In genomic region chr1:26145041-26145959, GRCh38 we compare ENCODE assay signal across 1 cellular context.
TF ChIP-seq lines count a peak whose summit lies in the region.

No MANE protein-coding gene starts in this region.

TF ChIP-seq in K562, 482 proteins besides CTCF, POLR2A, EP300 and RAD21 (continues in another document):
- no peak for TF ChIP-seq USF1 (CRISPR knock-in tag; IDR thresholded peaks at IDR 0.05)
- no peak for TF ChIP-seq SNRNP70 (optimal IDR thresholded peaks at IDR 0.05; ENCODE audit: low read depth, low read length)
- 0 out of 2 replicates have a peak, but pooled peaks have one; percentile 12 for TF ChIP-seq ZNF766 (CRISPR knock-in tag; conservative IDR thresholded peaks at IDR 0.05)
- peak; percentile 36; the same call in 1 of the 2 replicates for TF ChIP-seq FOXM1 (IDR thresholded peaks at IDR 0.05; ENCODE audit: low read depth)
- peak; percentile 56; the same call in 1 of the 2 replicates for TF ChIP-seq FOXM1 (CRISPR knock-in tag; IDR thresholded peaks at IDR 0.05; ENCODE audit: low read depth)
- TF ChIP-seq XRCC5 (IDR thresholded peaks at IDR 0.05; ENCODE audit: low read depth, low read length): no peak; the same call in 1 of the 2 replicates
- TF ChIP-seq, protein P1, sequence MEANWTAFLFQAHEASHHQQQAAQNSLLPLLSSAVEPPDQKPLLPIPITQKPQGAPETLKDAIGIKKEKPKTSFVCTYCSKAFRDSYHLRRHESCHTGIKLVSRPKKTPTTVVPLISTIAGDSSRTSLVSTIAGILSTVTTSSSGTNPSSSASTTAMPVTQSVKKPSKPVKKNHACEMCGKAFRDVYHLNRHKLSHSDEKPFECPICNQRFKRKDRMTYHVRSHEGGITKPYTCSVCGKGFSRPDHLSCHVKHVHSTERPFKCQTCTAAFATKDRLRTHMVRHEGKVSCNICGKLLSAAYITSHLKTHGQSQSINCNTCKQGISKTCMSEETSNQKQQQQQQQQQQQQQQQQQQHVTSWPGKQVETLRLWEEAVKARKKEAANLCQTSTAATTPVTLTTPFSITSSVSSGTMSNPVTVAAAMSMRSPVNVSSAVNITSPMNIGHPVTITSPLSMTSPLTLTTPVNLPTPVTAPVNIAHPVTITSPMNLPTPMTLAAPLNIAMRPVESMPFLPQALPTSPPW (CRISPR knock-in tag; IDR thresholded peaks at IDR 0.05): peak; percentile 43; the same call in 1 of the 2 replicates
- TF ChIP-seq SP1 (CRISPR knock-in tag; IDR thresholded peaks at IDR 0.05): peak; percentile 32; the same call in 1 of the 2 replicates
- TF ChIP-seq HNRNPK (IDR thresholded peaks at IDR 0.05; ENCODE audit: low read depth, low read length, poor library complexity, severe bottlenecking): no peak
- TF ChIP-seq KDM1A (IDR thresholded peaks at IDR 0.05): no peak; a peak in 1 of 4 replicates
- no peak for TF ChIP-seq XRCC4 (IDR thresholded peaks at IDR 0.05; ENCODE audit: extremely low read depth, insufficient read depth, insufficient read length)
- TF ChIP-seq ZNF282 (CRISPR knock-in tag; IDR thresholded peaks at IDR 0.05): no peak
- TF ChIP-seq ZNF511 (CRISPR knock-in tag; IDR thresholded peaks at IDR 0.05): no peak
- no peak for TF ChIP-seq ZNF23 (CRISPR knock-in tag; IDR thresholded peaks at IDR 0.05)
- TF ChIP-seq ETV1 (tag; conservative IDR thresholded peaks at IDR 0.05; ENCODE audit: low read depth): peak; percentile 40; the same call in 1 of the 2 replicates
- TF ChIP-seq SMC3 (conservative IDR thresholded peaks at IDR 0.05; ENCODE audit: insufficient read depth, low read depth, low read length): peak; percentile 97
- no peak for TF ChIP-seq ZNF316 (IDR thresholded peaks at IDR 0.05)
- TF ChIP-seq FOXA3 (CRISPR knock-in tag; conservative IDR thresholded peaks at IDR 0.05 in 1 of 2, IDR thresholded peaks at IDR 0.05 in 1 of 2): no peak
- TF ChIP-seq CBX8 (IDR thresholded peaks at IDR 0.05; ENCODE audit: borderline replicate concordance, extremely low read depth, low read depth, low read length, poor library complexity, severe bottlenecking): no peak
- 0 out of 4 replicates have a peak, but pooled peaks of 1 of the 2 experiments have one; percentile 36 for TF ChIP-seq ARNT (IDR thresholded peaks at IDR 0.05)
- 0 out of 2 replicates have a peak, but pooled peaks have one; percentile 33 for TF ChIP-seq SMAD3 (CRISPR knock-in tag; conservative IDR thresholded peaks at IDR 0.05)
- TF ChIP-seq CBFB (CRISPR knock-in tag; IDR thresholded peaks at IDR 0.05): peak; percentile 67; the same call in 1 of the 2 replicates
- no peak for TF ChIP-seq ZNF407 (IDR thresholded peaks at IDR 0.05; ENCODE audit: low read depth)
- TF ChIP-seq TCF7L2 (IDR thresholded peaks at IDR 0.05; ENCODE audit: low read depth, low read length): no peak
- TF ChIP-seq ZNF436 (CRISPR knock-in tag; IDR thresholded peaks at IDR 0.05): no peak
- no peak for TF ChIP-seq GTF2A2 (tag; IDR thresholded peaks at IDR 0.05)
- TF ChIP-seq ARID1B (IDR thresholded peaks at IDR 0.05): peak; percentile 7; the same call in 1 of the 2 replicates
- no peak for TF ChIP-seq TBL1XR1 (IDR thresholded peaks at IDR 0.05; ENCODE audit: low read length in 2 of 2)
- TF ChIP-seq, protein P2, sequence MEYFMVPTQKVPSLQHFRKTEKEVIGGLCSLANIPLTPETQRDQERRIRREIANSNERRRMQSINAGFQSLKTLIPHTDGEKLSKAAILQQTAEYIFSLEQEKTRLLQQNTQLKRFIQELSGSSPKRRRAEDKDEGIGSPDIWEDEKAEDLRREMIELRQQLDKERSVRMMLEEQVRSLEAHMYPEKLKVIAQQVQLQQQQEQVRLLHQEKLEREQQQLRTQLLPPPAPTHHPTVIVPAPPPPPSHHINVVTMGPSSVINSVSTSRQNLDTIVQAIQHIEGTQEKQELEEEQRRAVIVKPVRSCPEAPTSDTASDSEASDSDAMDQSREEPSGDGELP (CRISPR knock-in tag; IDR thresholded peaks at IDR 0.05; ENCODE audit: borderline replicate concordance): peak; percentile 67; the same call in 1 of the 2 replicates
- 0 out of 2 replicates have a peak, but pooled peaks have one; percentile 90 for TF ChIP-seq SREBF2 (CRISPR knock-in tag; IDR thresholded peaks at IDR 0.05)
- no peak for TF ChIP-seq HINFP (tag; conservative IDR thresholded peaks at IDR 0.05; ENCODE audit: low read depth)
- TF ChIP-seq GABPB1 (CRISPR knock-in tag; IDR thresholded peaks at IDR 0.05): peak; percentile 69
- no peak for TF ChIP-seq U2AF1 (optimal IDR thresholded peaks at IDR 0.05; ENCODE audit: low read depth, low read length)
- TF ChIP-seq, protein P3, sequence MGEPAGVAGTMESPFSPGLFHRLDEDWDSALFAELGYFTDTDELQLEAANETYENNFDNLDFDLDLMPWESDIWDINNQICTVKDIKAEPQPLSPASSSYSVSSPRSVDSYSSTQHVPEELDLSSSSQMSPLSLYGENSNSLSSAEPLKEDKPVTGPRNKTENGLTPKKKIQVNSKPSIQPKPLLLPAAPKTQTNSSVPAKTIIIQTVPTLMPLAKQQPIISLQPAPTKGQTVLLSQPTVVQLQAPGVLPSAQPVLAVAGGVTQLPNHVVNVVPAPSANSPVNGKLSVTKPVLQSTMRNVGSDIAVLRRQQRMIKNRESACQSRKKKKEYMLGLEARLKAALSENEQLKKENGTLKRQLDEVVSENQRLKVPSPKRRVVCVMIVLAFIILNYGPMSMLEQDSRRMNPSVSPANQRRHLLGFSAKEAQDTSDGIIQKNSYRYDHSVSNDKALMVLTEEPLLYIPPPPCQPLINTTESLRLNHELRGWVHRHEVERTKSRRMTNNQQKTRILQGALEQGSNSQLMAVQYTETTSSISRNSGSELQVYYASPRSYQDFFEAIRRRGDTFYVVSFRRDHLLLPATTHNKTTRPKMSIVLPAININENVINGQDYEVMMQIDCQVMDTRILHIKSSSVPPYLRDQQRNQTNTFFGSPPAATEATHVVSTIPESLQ (CRISPR knock-in tag; IDR thresholded peaks at IDR 0.05): 0 out of 2 replicates have a peak, but pooled peaks have one; percentile 31
- no peak for TF ChIP-seq DDX20 (tag; IDR thresholded peaks at IDR 0.05; ENCODE audit: low read depth)
- no peak for TF ChIP-seq POLR2AphosphoS2 (IDR thresholded peaks at IDR 0.05; ENCODE audit: low read length)
